In genomic region chrX:150365051-150365952, GRCh38 we compare ENCODE assay signal across 8 cellular contexts. TPM values are rescaled to one million over a fixed set of nuclear protein-coding genes. Genes with fewer than 3 reads are reported as not detected.
DNase-seq lines count a peak whose midpoint lies in the region; ATAC-seq and TF ChIP-seq lines count a peak whose summit lies in the region.

No MANE protein-coding gene starts in this region.

- peaks cover 18% of the 10 kb centered on the region for H3K4me1 Mint-ChIP-seq in T-helper 2 cell treated with Interferon-gamma antibody and Interleukin-4, amounts not matched to agents 5 μg/mL and 100 μg/mL, for 36 hours (ENCODE audit: low read depth)

- intact Hi-C loops in body of pancreas (cut with DNase I) = no loop called here

- H3K4me1 ChIP-seq in Karpas-422 (ENCODE audit: low read length) = peaks cover 45% of the 10 kb centered on the region
- peaks cover 21% of the 10 kb centered on the region for H3K4me1 ChIP-seq in body of pancreas

- H3K36me3 Mint-ChIP-seq in T-helper 2 cell treated with Interferon-gamma antibody and Interleukin-4, amounts not matched to agents 5 μg/mL and 100 μg/mL, for 36 hours (ENCODE audit: low read depth) = no peaks in the 10 kb centered on the region

- ATAC-seq in body of pancreas = peak; percentile 52
- no peak for ATAC-seq in GM21529 (IDR thresholded peaks at IDR 0.05; ENCODE audit: unreplicated experiment)
- no peak for ATAC-seq in HG02884 (IDR thresholded peaks at IDR 0.05; ENCODE audit: unreplicated experiment)

- H2AFZ ChIP-seq in Karpas-422 (ENCODE audit: low read length) = no peak overlapping the region

- peak overlapping the region; percentile 20 for H3K27ac Mint-ChIP-seq in T-helper 2 cell treated with Interferon-gamma antibody and Interleukin-4, amounts not matched to agents 5 μg/mL and 100 μg/mL, for 36 hours

- H3K4me3 Mint-ChIP-seq in T-helper 2 cell treated with Interferon-gamma antibody and Interleukin-4, amounts not matched to agents 5 μg/mL and 100 μg/mL, for 36 hours = peak overlapping the region; percentile 84

- H3K27ac ChIP-seq in Karpas-422 (ENCODE audit: low read length) = peak overlapping the region; percentile 71
- peak overlapping the region; percentile 63 to 88 (median 74) for H3K27ac ChIP-seq in body of pancreas

- 1% methylated on average over 20 of the region's 75 CpGs; no CpG with 5 or more reads in 1 of the 2 donors for WGBS in body of pancreas, 2 donors

- H3K4me2 ChIP-seq in Karpas-422 (ENCODE audit: low read depth, low read length, poor library complexity, severe bottlenecking) = peak overlapping the region; percentile 65

- H3K9me3 ChIP-seq in Karpas-422 (ENCODE audit: low read length) (no peaks in the 10 kb centered on the region; the same call in 1 of the 2 replicates), body of pancreas (no peaks in the 10 kb centered on the region)

- peak; percentile 25 for DNase-seq in CMK (ENCODE audit: low read depth)
- peak; percentile 82 for DNase-seq in Karpas-422
- DNase-seq in T-helper 2 cell treated with Interferon-gamma antibody and Interleukin-4, amounts not matched to agents 5 μg/mL and 100 μg/mL, for 36 hours (ENCODE audit: low spot score) = peak; percentile 68
- DNase-seq in body of pancreas = peak; percentile 71 to 81 (median 74)
- no peak for DNase-seq in retinal pigment epithelial cell (ENCODE audit: low read depth)

- no peaks in the 10 kb centered on the region for H3K9me2 ChIP-seq in Karpas-422 (replicated peaks; ENCODE audit: insufficient read depth, low read length)

- TF ChIP-seq CTCF in body of pancreas (IDR thresholded peaks at IDR 0.05) (peak; percentile 35 to 72 (median 54)), retinal pigment epithelial cell (conservative IDR thresholded peaks at IDR 0.05; ENCODE audit: low read depth, low read length) (no peak)

- peak overlapping the region; percentile 80 for H3K4me3 ChIP-seq in Karpas-422 (ENCODE audit: low read length)
- peak overlapping the region; percentile 5 to 25 for H3K4me3 ChIP-seq in body of pancreas
- H3K4me3 ChIP-seq in iPS-11a (ENCODE audit: low read depth, low read length) = peak overlapping the region; percentile 41
- H3K4me3 ChIP-seq in retinal pigment epithelial cell (ENCODE audit: low read length) = peak overlapping the region; percentile 49

- peaks cover 23% of the 10 kb centered on the region for H3K27me3 Mint-ChIP-seq in T-helper 2 cell treated with Interferon-gamma antibody and Interleukin-4, amounts not matched to agents 5 μg/mL and 100 μg/mL, for 36 hours (ENCODE audit: low read depth)

- H4K20me1 ChIP-seq in Karpas-422 (ENCODE audit: insufficient read depth, low read depth, low read length) = peaks cover 4% of the 10 kb centered on the region; the same call in 1 of the 2 replicates

- H3K79me2 ChIP-seq in Karpas-422 (ENCODE audit: low read length) = peaks cover 59% of the 10 kb centered on the region

- TF ChIP-seq POLR2A in body of pancreas (IDR thresholded peaks at IDR 0.05) = peak; percentile 28 to 56 (median 56)

- no peaks in the 10 kb centered on the region for H3K9me3 Mint-ChIP-seq in T-helper 2 cell treated with Interferon-gamma antibody and Interleukin-4, amounts not matched to agents 5 μg/mL and 100 μg/mL, for 36 hours

- H3K36me3 ChIP-seq in Karpas-422 (ENCODE audit: insufficient read depth, low read length) = peaks cover 17% of the 10 kb centered on the region
- no peaks in the 10 kb centered on the region for H3K36me3 ChIP-seq in body of pancreas (replicated peaks in 1 of 2; ENCODE audit: insufficient read depth in 1 of 2, low read depth in 2 of 2)

- peak overlapping the region; percentile 96 for H3K9ac ChIP-seq in Karpas-422 (ENCODE audit: low read length)

- H3K27me3 ChIP-seq in Karpas-422 (ENCODE audit: low read length) (no peaks in the 10 kb centered on the region), body of pancreas (no peaks in the 10 kb centered on the region)

RNA-seq across cellular contexts. Expression of gene MAMLD1, which starts 2.2 kb away (rescaled TPM):
- total RNA-seq in Karpas-422 (2014; rRNA removed; shearing (Covaris generic); ENCODE audit: low replicate concordance) = 22.9 and 37.8 TPM in 2 replicates
- total RNA-seq in body of pancreas = 1 to 10 TPM; 3.4 to 5.6 TPM

Comparison
In these comparisons a context has a peak if more than half of its experiments do, and no peak if none do; other contexts are left out.
1. H3K4me3 ChIP-seq: peak in every context shown above with its lines; median percentile 80 in Karpas-422; 49 in retinal pigment epithelial cell; 41 in iPS-11a; 15 in body of pancreas.